In genomic region chr7:72754312-72754711, GRCh38 we compare ENCODE assay signal across 29 cellular contexts.
DNase-seq lines count a peak whose midpoint lies in the region; ATAC-seq and TF ChIP-seq lines count a peak whose summit lies in the region.
"Had no signal": no experiment of that assay in that cellular context is flagged by ENCODE, and none has a peak within 500 bp of the region (broad histone marks: within the 10 kb centered on the region; RNA-seq: fewer than 3 reads in every experiment).

No MANE protein-coding gene starts in this region.

- H4K20me1 ChIP-seq in GM23338 (replicated peaks; ENCODE audit: insufficient read depth) = no peaks in the 10 kb centered on the region
- H4K20me1 ChIP-seq: BLaER1 treated with 17β-estradiol and CSF1 and Interleukin-3, amounts not matched to agents 10 nM and 100 nM had no signal

- H3K36me3 ChIP-seq in GM23338 (ENCODE audit: insufficient read depth) (no peaks in the 10 kb centered on the region), trophoblast cell (ENCODE audit: control insufficient read depth in 1 of 2, insufficient read depth in 2 of 2, low read length in 2 of 2) (no peaks in the 10 kb centered on the region), stomach (peaks cover 0 to 7% (median 2%) of the 10 kb centered on the region in 4 donors)
- H3K36me3 ChIP-seq: MG63, SJSA1 had no signal

- H3K27me3 Mint-ChIP-seq in GM23338 (ENCODE audit: insufficient read depth, low read depth, poor library complexity) = no peaks in the 10 kb centered on the region
- H3K27me3 Mint-ChIP-seq: activated naive CD8-positive, alpha-beta T cell treated with anti-CD3 and anti-CD28 coated beads, Interleukin-2, amount 10 ng/mL, durations not matched to agents 7 days and 5 days; stimulated activated memory B cell treated with anti-CD40 and anti-IgM and Interleukin-4, amounts not matched to agents 10 μg/mL and 1 μg/mL and 100 μg/mL, for 72 hours had no signal

- no peak for TF ChIP-seq EP300 in stomach (IDR thresholded peaks at IDR 0.05)

- H3K4me1 ChIP-seq in GM23338 (ENCODE audit: insufficient read depth) (no peaks in the 10 kb centered on the region), trophoblast cell (ENCODE audit: control insufficient read depth in 1 of 2, insufficient read depth in 2 of 2, low read length in 2 of 2) (no peaks in the 10 kb centered on the region), stomach (no peaks in the 10 kb centered on the region)
- H3K4me1 ChIP-seq: BLaER1 treated with 17β-estradiol and CSF1 and Interleukin-3, amounts not matched to agents 10 nM and 100 nM; body of pancreas; foreskin keratinocyte; SJSA1 had no signal

- no peak overlapping the region for H3K4me3 ChIP-seq in GM23338
- H3K4me3 ChIP-seq in fibroblast of pulmonary artery (replicated peaks; ENCODE audit: low read depth, low read length) = no peak overlapping the region
- no peak overlapping the region for H3K4me3 ChIP-seq in trophoblast cell (ENCODE audit: low read depth, low read length)
- H3K4me3 ChIP-seq in stomach = no peak overlapping the region
- H3K4me3 ChIP-seq: BLaER1 treated with 17β-estradiol and CSF1 and Interleukin-3, amounts not matched to agents 10 nM and 100 nM; body of pancreas; MG63; SJSA1 had no signal

- no peak overlapping the region for H3K4me3 Mint-ChIP-seq in GM23338
- H3K4me3 Mint-ChIP-seq: activated naive CD8-positive, alpha-beta T cell treated with anti-CD3 and anti-CD28 coated beads, Interleukin-2, amount 10 ng/mL, durations not matched to agents 7 days and 5 days; stimulated activated memory B cell treated with anti-CD40 and anti-IgM and Interleukin-4, amounts not matched to agents 10 μg/mL and 1 μg/mL and 100 μg/mL, for 72 hours; T-helper 1 cell treated with Interleukin-12 subunit alpha and Interleukin-12 subunit beta and Interleukin-4 antibody, amounts not matched to agents 30 μg/mL and 1 μg/mL, for 36 hours had no signal

- TF ChIP-seq CTCF in GM23338 (conservative IDR thresholded peaks at IDR 0.05; ENCODE audit: low read depth in 2 of 2) (no peak), fibroblast of pulmonary artery (IDR thresholded peaks at IDR 0.05; ENCODE audit: low read length, missing control alignments) (no peak), stomach (IDR thresholded peaks at IDR 0.05) (no peak)

- H4K8ac ChIP-seq in trophoblast cell (ENCODE audit: low read depth, low read length) = no peak overlapping the region

- whole genome bisulfite sequencing in trophoblast cell (ENCODE audit: extremely low coverage, insufficient coverage, insufficient read length) = no CpG with 5 or more reads among the region's 7 CpGs
- 85 to 97% (median 94%) methylated on average over 7 of the region's 7 CpGs for WGBS in stomach, 5 donors

- H3K27ac ChIP-seq in GM23338 (ENCODE audit: low read depth) (peak overlapping the region; percentile 47; the same call in 1 of the 2 replicates), trophoblast cell (ENCODE audit: low read depth, low read length) (no peak overlapping the region), stomach (no peak overlapping the region)
- H3K27ac ChIP-seq: BLaER1 treated with 17β-estradiol and CSF1 and Interleukin-3, amounts not matched to agents 10 nM and 100 nM; body of pancreas; foreskin keratinocyte; SJSA1 had no signal

- ATAC-seq in GM23338 = no peak
- ATAC-seq: body of pancreas; foreskin keratinocyte; sciatic nerve; stimulated activated memory B cell treated with anti-CD40 and anti-IgM and Interleukin-4, amounts not matched to agents 10 μg/mL and 1 μg/mL and 100 μg/mL, for 72 hours had no signal

- no peak for DNase-seq in GM23338 (ENCODE audit: low spot score)
- peak; percentile 15 for DNase-seq in astrocyte of the hippocampus (ENCODE audit: low read depth, low spot score)
- peak; percentile 44 for DNase-seq in fibroblast of pulmonary artery (ENCODE audit: low read depth)
- DNase-seq in trophoblast cell = peak; percentile 32 to 51
- no peak for DNase-seq in stomach
- DNase-seq in SW480 (ENCODE audit: low spot score) = no peak
- no peak for DNase-seq in activated CD4-positive, alpha-beta T cell treated with anti-CD3 and anti-CD28 coated beads for 4 hours
- DNase-seq in NCI-H2171 (lab: John Stamatoyannopoulos, UW) = no peak
- DNase-seq: activated CD8-positive, alpha-beta memory T cell treated with anti-CD3 and anti-CD28 coated beads for 24 hours; activated gamma-delta T cell; activated naive CD8-positive, alpha-beta T cell treated with anti-CD3 and anti-CD28 coated beads, Interleukin-2, amount 10 ng/mL, durations not matched to agents 7 days and 5 days; activated T-cell treated with anti-CD3 and anti-CD28 coated beads, Interleukin-2, amount 50 U/mL, for 1 hour; body of pancreas; DND-41; effector CD4-positive, alpha-beta T cell; erythroblast; KBM-7; MG63; NCI-H1417; NCI-H446; NCI-H82; posterior cingulate gyrus; stimulated activated CD4-positive, alpha-beta T cell treated with anti-CD3 and anti-CD28 coated beads, Interleukin-4, amount 100 ng/mL, for 4 hours had no signal

- 0 out of 3 replicates have a peak, but pooled peaks cover 2% of the 10 kb centered on the region for H3K9me3 Mint-ChIP-seq in GM23338

- no peak overlapping the region for H3K9ac ChIP-seq in trophoblast cell (ENCODE audit: low read length)
- H3K9ac ChIP-seq: BLaER1 treated with 17β-estradiol and CSF1 and Interleukin-3, amounts not matched to agents 10 nM and 100 nM had no signal

- H2AFZ ChIP-seq in GM23338 (no peak overlapping the region), trophoblast cell (ENCODE audit: insufficient read depth, low read length, poor library complexity) (no peak overlapping the region)

- H2BK120ac ChIP-seq in trophoblast cell (ENCODE audit: insufficient read depth, low read length, poor library complexity) = no peak overlapping the region

- no peak overlapping the region for H2BK12ac ChIP-seq in trophoblast cell (ENCODE audit: low read length)

- H3K9me3 ChIP-seq in trophoblast cell (ENCODE audit: insufficient read depth, low read depth, low read length) = no peaks in the 10 kb centered on the region
- peaks cover 0 to 15% (median 9%) of the 10 kb centered on the region in 4 donors for H3K9me3 ChIP-seq in stomach
- H3K9me3 ChIP-seq: body of pancreas, MG63, SJSA1 had no signal

- H3K36me3 Mint-ChIP-seq in GM23338 (ENCODE audit: low read depth) = peaks cover 16% of the 10 kb centered on the region

- no peak overlapping the region for H3K23ac ChIP-seq in trophoblast cell (ENCODE audit: low read length)

- no peak overlapping the region for H2BK5ac ChIP-seq in trophoblast cell (ENCODE audit: low read depth, low read length, poor library complexity)

- TF ChIP-seq POLR2A in stomach (IDR thresholded peaks at IDR 0.05) = no peak

- no peak overlapping the region for H4K12ac ChIP-seq in trophoblast cell (ENCODE audit: low read depth, low read length)

- H3K9me2 ChIP-seq in GM23338 (ENCODE audit: insufficient read depth) = no peaks in the 10 kb centered on the region

- H3K27me3 ChIP-seq in GM23338 (ENCODE audit: insufficient read depth) = no peaks in the 10 kb centered on the region
- H3K27me3 ChIP-seq in trophoblast cell (ENCODE audit: insufficient read depth, low read length) = no peaks in the 10 kb centered on the region
- no peaks in the 10 kb centered on the region for H3K27me3 ChIP-seq in stomach
- H3K27me3 ChIP-seq: BLaER1 treated with 17β-estradiol and CSF1 and Interleukin-3, amounts not matched to agents 10 nM and 100 nM; body of pancreas; foreskin keratinocyte; MG63; SJSA1 had no signal

- H3K4me1 Mint-ChIP-seq in GM23338 = no peaks in the 10 kb centered on the region; the same call in 2 of the 3 replicates
- H3K4me1 Mint-ChIP-seq: activated naive CD8-positive, alpha-beta T cell treated with anti-CD3 and anti-CD28 coated beads, Interleukin-2, amount 10 ng/mL, durations not matched to agents 7 days and 5 days; stimulated activated memory B cell treated with anti-CD40 and anti-IgM and Interleukin-4, amounts not matched to agents 10 μg/mL and 1 μg/mL and 100 μg/mL, for 72 hours had no signal

- no peaks in the 10 kb centered on the region for H3K79me1 ChIP-seq in trophoblast cell (ENCODE audit: low read length)

- no peak overlapping the region for H3K4ac ChIP-seq in trophoblast cell (ENCODE audit: low read depth, low read length)

- no peak overlapping the region for H3K14ac ChIP-seq in trophoblast cell (ENCODE audit: low read length)

- intact Hi-C loops in stomach (cut with DNase I; ENCODE audit: low total_unique reads) = no loop called here

- H2AK5ac ChIP-seq in trophoblast cell (ENCODE audit: low read length) = no peak overlapping the region

- no peaks in the 10 kb centered on the region for H3K79me2 ChIP-seq in GM23338 (replicated peaks; ENCODE audit: insufficient read depth)
- no peaks in the 10 kb centered on the region for H3K79me2 ChIP-seq in trophoblast cell (ENCODE audit: control insufficient read depth, insufficient read depth, low read length, poor library complexity)

- H3K18ac ChIP-seq in trophoblast cell (ENCODE audit: low read length) = no peak overlapping the region

- H3F3A ChIP-seq in GM23338 (replicated peaks; ENCODE audit: low read depth) = no peaks in the 10 kb centered on the region

- no peak overlapping the region for H3K4me2 ChIP-seq in GM23338
- no peak overlapping the region for H3K4me2 ChIP-seq in trophoblast cell (ENCODE audit: low read length)
- H3K4me2 ChIP-seq: BLaER1 treated with 17β-estradiol and CSF1 and Interleukin-3, amounts not matched to agents 10 nM and 100 nM had no signal

- no peak overlapping the region for H4K91ac ChIP-seq in trophoblast cell (ENCODE audit: low read depth, low read length)

- no peak overlapping the region for H3K27ac Mint-ChIP-seq in GM23338
- H3K27ac Mint-ChIP-seq: stimulated activated memory B cell treated with anti-CD40 and anti-IgM and Interleukin-4, amounts not matched to agents 10 μg/mL and 1 μg/mL and 100 μg/mL, for 72 hours; T-helper 1 cell treated with Interleukin-12 subunit alpha and Interleukin-12 subunit beta and Interleukin-4 antibody, amounts not matched to agents 30 μg/mL and 1 μg/mL, for 36 hours had no signal

Comparison
In these comparisons a context has a peak if more than half of its experiments do, and no peak if none do; other contexts are left out.
1. DNase-seq: peak in astrocyte of the hippocampus (single experiment), fibroblast of pulmonary artery (single experiment) and trophoblast cell (2 of 2); none in GM23338 (single experiment), stomach (single experiment), SW480 (single experiment), activated CD4-positive, alpha-beta T cell treated with anti-CD3 and anti-CD28 coated beads for 4 hours (0 of 2) and NCI-H2171 (single experiment).